14 cellular contexts compared by ENCODE assay signal in genomic region chr5:173851595-173852248, GRCh38. TPM values are rescaled to one million over a fixed set of nuclear protein-coding genes. Genes with fewer than 3 reads are reported as not detected.
DNase-seq lines count a peak whose midpoint lies in the region; ATAC-seq, FAIRE-seq and TF ChIP-seq lines count a peak whose summit lies in the region.
"Had no signal": no experiment of that assay in that cellular context is flagged by ENCODE, and none has a peak within 500 bp of the region (broad histone marks: within the 10 kb centered on the region; RNA-seq: fewer than 3 reads in every experiment).

No MANE protein-coding gene starts in this region.

- no peak for TF ChIP-seq RAD21 in K562 (CRISPR knock-in tag; conservative IDR thresholded peaks at IDR 0.05 in 1 of 2, IDR thresholded peaks at IDR 0.05 in 1 of 2)

- FAIRE-seq in K562 (lab: Jason Lieb, UNC): peak; percentile 29
- FAIRE-seq: A549, H54 had no signal

- no peaks in the 10 kb centered on the region for H3K4me1 ChIP-seq in CD8-positive, alpha-beta memory T cell (ENCODE audit: insufficient read depth, low read length)
- H3K4me1 ChIP-seq in K562 (replicated peaks in 1 of 2; ENCODE audit: control insufficient read depth in 2 of 2, insufficient read depth in 2 of 2, low read length in 2 of 2) (peaks cover 53 to 80% of the 10 kb centered on the region in 2 experiments), body of pancreas (peaks cover 6% of the 10 kb centered on the region)

- no peak overlapping the region for H3K4me3 ChIP-seq in CD8-positive, alpha-beta memory T cell (ENCODE audit: low read length)
- H3K4me3 ChIP-seq in K562: no peak overlapping the region
- no peak overlapping the region for H3K4me3 ChIP-seq in body of pancreas
- H3K4me3 ChIP-seq: A549 had no signal

- POLR2A ChIA-PET in CD8-positive, alpha-beta memory T cell (lab: Charles Lee): no interaction called here
- POLR2A ChIA-PET in K562 (lab: Yijun Ruan, JAX): interaction anchor here (0.8 to 4.5 kb wide), 7 partner anchors 10 to 60 kb away, joined by 3 to 20 read pairs (median 4); no protein-coding TSS in a partner anchor

- DNase-seq in CD8-positive, alpha-beta memory T cell: no peak
- DNase-seq in K562 (ENCODE audit: extremely low read depth in 1 of 4, low spot score in 3 of 4) (peak in 1 of 4 experiments; percentile 57), endothelial cell (ENCODE audit: low spot score) (peak; percentile 13), body of pancreas (no peak), NOMO-1 (lab: John Stamatoyannopoulos, UW; ENCODE audit: unreplicated experiment in 2 of 2) (no peak), left cardiac atrium (no peak)
- DNase-seq in stimulated activated naive B cell treated with anti-CD40 and anti-IgM and Interleukin-4, amounts not matched to agents 10 μg/mL and 1 μg/mL and 100 μg/mL, for 72 hours: no peak
- DNase-seq: BE2C, DMS53, GF-D8, IMR-90 had no signal

- 52% methylated on average over 10 of the region's 10 CpGs for WGBS in K562 (ENCODE audit: insufficient coverage, low coverage, missing lambda C conversion rate)
- 78 to 82% methylated on average over 10 of the region's 10 CpGs for WGBS in body of pancreas, 2 donors

- TF ChIP-seq POLR2A in K562 (conservative IDR thresholded peaks at IDR 0.05): no peak
- TF ChIP-seq POLR2A in body of pancreas (IDR thresholded peaks at IDR 0.05): no peak

- no peaks in the 10 kb centered on the region for H3K36me3 ChIP-seq in CD8-positive, alpha-beta memory T cell (ENCODE audit: insufficient read depth, low read length)
- H3K36me3 ChIP-seq in K562 (ENCODE audit: control insufficient read depth, insufficient read depth, low read length) (no peaks in the 10 kb centered on the region), body of pancreas (replicated peaks in 1 of 2; ENCODE audit: insufficient read depth in 1 of 2, low read depth in 2 of 2) (no peaks in the 10 kb centered on the region)
- H3K36me3 ChIP-seq: BE2C had no signal

- no peak for ATAC-seq in K562
- no peak for ATAC-seq in stimulated activated naive B cell treated with anti-CD40 and anti-IgM and Interleukin-4, amounts not matched to agents 10 μg/mL and 1 μg/mL and 100 μg/mL, for 72 hours (replicated peaks)
- no peak for ATAC-seq in GM18858 (IDR thresholded peaks at IDR 0.05; ENCODE audit: unreplicated experiment)
- ATAC-seq in body of pancreas: no peak
- no peak for ATAC-seq in left cardiac atrium
- ATAC-seq: A549 had no signal

- TF ChIP-seq CTCF in K562 (IDR thresholded peaks at IDR 0.05 in 2 of 3, conservative IDR thresholded peaks at IDR 0.05 in 1 of 3; ENCODE audit: insufficient read depth in 2 of 3, low read depth in 1 of 3, low read length in 3 of 3): no peak
- no peak for TF ChIP-seq CTCF in endothelial cell (IDR thresholded peaks at IDR 0.05; ENCODE audit: unreplicated experiment)
- no peak for TF ChIP-seq CTCF in body of pancreas (IDR thresholded peaks at IDR 0.05)

- H3K4me1 Mint-ChIP-seq in CD8-positive, alpha-beta memory T cell: no peaks in the 10 kb centered on the region
- peaks cover 25% of the 10 kb centered on the region for H3K4me1 Mint-ChIP-seq in endothelial cell (ENCODE audit: unreplicated experiment)
- H3K4me1 Mint-ChIP-seq in stimulated activated naive B cell treated with anti-CD40 and anti-IgM and Interleukin-4, amounts not matched to agents 10 μg/mL and 1 μg/mL and 100 μg/mL, for 72 hours: peaks cover 22 to 39% of the 10 kb centered on the region in 2 donors

- peak overlapping the region; percentile 2 to 66; a peak in 3 of 4 replicates for H3K9ac ChIP-seq in K562 (ENCODE audit: insufficient read depth in 1 of 2, low read depth in 2 of 2, low read length in 2 of 2)

- H3K36me3 Mint-ChIP-seq in CD8-positive, alpha-beta memory T cell: peaks cover 0 to 10% (median 8%) of the 10 kb centered on the region in 3 donors
- H3K36me3 Mint-ChIP-seq in endothelial cell (ENCODE audit: low read depth, unreplicated experiment): peaks cover 9% of the 10 kb centered on the region
- peaks cover 2 to 9% of the 10 kb centered on the region in 2 donors for H3K36me3 Mint-ChIP-seq in stimulated activated naive B cell treated with anti-CD40 and anti-IgM and Interleukin-4, amounts not matched to agents 10 μg/mL and 1 μg/mL and 100 μg/mL, for 72 hours

- H3K9me1 ChIP-seq in K562 (ENCODE audit: control insufficient read depth, insufficient read depth, low read length): no peaks in the 10 kb centered on the region

- no peaks in the 10 kb centered on the region for H3K27me3 ChIP-seq in CD8-positive, alpha-beta memory T cell (ENCODE audit: insufficient read depth, low read length, poor library complexity, severe bottlenecking)
- H3K27me3 ChIP-seq in K562 (ENCODE audit: control insufficient read depth in 2 of 2, insufficient read depth in 2 of 2, low read length in 2 of 2) (no peaks in the 10 kb centered on the region; a peak in 1 of 5 replicates), body of pancreas (no peaks in the 10 kb centered on the region)
- H3K27me3 ChIP-seq: BE2C had no signal

- no TSS peak for BruUV-seq in K562 (replicated peaks; lab: Mats Ljungman, UMichigan)

- H3K4me2 ChIP-seq in K562 (ENCODE audit: insufficient read depth, low read length): peak overlapping the region; percentile 64; the same call in 1 of the 2 replicates
- H3K4me2 ChIP-seq: A549 had no signal

- H2AFZ ChIP-seq in K562 (ENCODE audit: low read depth, low read length): peak overlapping the region; percentile 77

- H3K27me3 Mint-ChIP-seq in CD8-positive, alpha-beta memory T cell: peaks cover 1 to 12% of the 10 kb centered on the region in 2 donors
- peaks cover 2% of the 10 kb centered on the region for H3K27me3 Mint-ChIP-seq in endothelial cell (ENCODE audit: unreplicated experiment)
- peaks cover 6 to 29% of the 10 kb centered on the region in 2 donors for H3K27me3 Mint-ChIP-seq in stimulated activated naive B cell treated with anti-CD40 and anti-IgM and Interleukin-4, amounts not matched to agents 10 μg/mL and 1 μg/mL and 100 μg/mL, for 72 hours

- peak overlapping the region; percentile 54 for H3K27ac ChIP-seq in CD8-positive, alpha-beta memory T cell (ENCODE audit: low read depth, low read length)
- H3K27ac ChIP-seq in K562 (ENCODE audit: extremely low read depth, low read depth, low read length) (peak overlapping the region; percentile 91), body of pancreas (no peak overlapping the region)
- H3K27ac ChIP-seq: A549 had no signal

- no peak overlapping the region for H3K4me3 Mint-ChIP-seq in CD8-positive, alpha-beta memory T cell
- no peak overlapping the region for H3K4me3 Mint-ChIP-seq in endothelial cell (ENCODE audit: unreplicated experiment)
- H3K4me3 Mint-ChIP-seq in stimulated activated naive B cell treated with anti-CD40 and anti-IgM and Interleukin-4, amounts not matched to agents 10 μg/mL and 1 μg/mL and 100 μg/mL, for 72 hours: no peak overlapping the region

- CTCF ChIA-PET in CD8-positive, alpha-beta memory T cell (lab: Charles Lee): no interaction called here
- CTCF ChIA-PET in K562 (lab: Yijun Ruan, JAX; ENCODE audit: low intra/inter-chr PET ratio): no interaction called here

- peak overlapping the region in 1 of 8 donors; percentile 11 for H3K27ac Mint-ChIP-seq in CD8-positive, alpha-beta memory T cell
- peak overlapping the region; percentile 79 for H3K27ac Mint-ChIP-seq in endothelial cell (ENCODE audit: unreplicated experiment)
- H3K27ac Mint-ChIP-seq in stimulated activated naive B cell treated with anti-CD40 and anti-IgM and Interleukin-4, amounts not matched to agents 10 μg/mL and 1 μg/mL and 100 μg/mL, for 72 hours: peak overlapping the region; percentile 3

- H3K9me3 ChIP-seq in CD8-positive, alpha-beta memory T cell (ENCODE audit: low read length): peaks cover 5% of the 10 kb centered on the region
- H3K9me3 ChIP-seq in K562 (replicated peaks; ENCODE audit: control insufficient read depth, insufficient read depth, low read depth, low read length): no peaks in the 10 kb centered on the region
- H3K9me3 ChIP-seq in body of pancreas: peaks cover 0 to 5% (median 0%) of the 10 kb centered on the region in 3 donors
- H3K9me3 ChIP-seq: BE2C had no signal

- intact Hi-C loops in K562 (cut with micrococcal nuclease) (no loop called here), body of pancreas (cut with DNase I) (no loop called here), left cardiac atrium (cut with DNase I) (no loop called here)

- no peaks in the 10 kb centered on the region for H3K79me2 ChIP-seq in K562 (ENCODE audit: control insufficient read depth, insufficient read depth, low read length)

- no peak for TF ChIP-seq EP300 in K562 (IDR thresholded peaks at IDR 0.05; ENCODE audit: low read length)

- in situ Hi-C loops in K562 (cut with MboI): no loop called here

- peaks cover 0 to 11% (median 4%) of the 10 kb centered on the region in 5 donors for H3K9me3 Mint-ChIP-seq in CD8-positive, alpha-beta memory T cell
- peaks cover 4% of the 10 kb centered on the region for H3K9me3 Mint-ChIP-seq in endothelial cell (ENCODE audit: unreplicated experiment)
- peaks cover 8 to 13% of the 10 kb centered on the region in 2 donors for H3K9me3 Mint-ChIP-seq in stimulated activated naive B cell treated with anti-CD40 and anti-IgM and Interleukin-4, amounts not matched to agents 10 μg/mL and 1 μg/mL and 100 μg/mL, for 72 hours

- H4K20me1 ChIP-seq in K562 (replicated peaks; ENCODE audit: control insufficient read depth, insufficient read depth, low read length): no peaks in the 10 kb centered on the region

RNA-seq across cellular contexts. Expression of gene CPEB4, which starts 36.4 kb away (rescaled TPM):
- 10 to 100 TPM; 17.2 to 18.7 TPM for total RNA-seq in CD8-positive, alpha-beta memory T cell
- polyA plus RNA-seq in CD8-positive, alpha-beta memory T cell: 4.4 TPM
- 49.3 and 127 TPM in 2 replicates for total RNA-seq in K562 (2011; cell fraction: chromatin; rRNA removed; ENCODE audit: low replicate concordance)
- 32.2 and 37.4 TPM in 2 replicates for total RNA-seq in K562 (2011; cell fraction: nucleolus; rRNA removed)
- 56.7 and 64.2 TPM in 2 replicates for total RNA-seq in K562 (2011; cell fraction: nucleoplasm; rRNA removed)
- total RNA-seq in K562 (2014; rRNA removed) (9.5 and 10.2 TPM in 2 replicates), K562 (2014; rRNA removed; fragmentation: Illumina TruSeq; extraction: Trizol) (20.6 and 21.8 TPM in 2 replicates), K562 (2015; rRNA removed; fragmentation: Illumina TruSeq; extraction: Trizol) (12.0 and 12.4 TPM in 2 replicates), K562 (2021) (17.7 and 19.7 TPM in 2 replicates), endothelial cell (ENCODE audit: unreplicated experiment) (19.5 TPM), body of pancreas (10 to 100 TPM; 35.3 to 35.6 TPM), left cardiac atrium (100 to 1,000 TPM in 1 of 2 donors, 10 to 100 TPM in 1; 73.8 to 178 TPM)
- polyA plus RNA-seq in K562 (2011; rRNA removed) (17.6 and 21.3 TPM in 2 replicates), K562 (2014; fragmentation: Illumina TruSeq; extraction: Trizol) (9.3 and 13.2 TPM in 2 replicates), K562 (2014; fragmentation: Nextera tagmentation; extraction: Ambion mirVana) (10 to 100 TPM in 1 of 2 experiments, 1 to 10 TPM in 1; 7.4 to 10.2 TPM), K562 (2014; rRNA removed) (11.0 and 12.2 TPM in 2 replicates)
- 9.8 and 13.5 TPM in 2 replicates for polyA plus RNA-seq in K562 (2011; cell fraction: cytosol; rRNA removed)
- polyA plus RNA-seq in K562 (2011; cell fraction: nucleus; rRNA removed): 33.8 and 38.5 TPM in 2 replicates
- 11.6 and 13.2 TPM in 2 replicates for polyA plus RNA-seq in K562 (2012)
- 49.0 and 67.5 TPM in 2 replicates for polyA minus RNA-seq in K562 (2011; rRNA and poly(A)+ RNA removed)
- polyA minus RNA-seq in K562 (2011; cell fraction: cytosol; rRNA and poly(A)+ RNA removed): 12.2 and 17.7 TPM in 2 replicates
- polyA minus RNA-seq in K562 (2011; cell fraction: nucleus; rRNA and poly(A)+ RNA removed): 45.2 and 47.7 TPM in 2 replicates

Comparison
In these comparisons a context has a peak if more than half of its experiments do, and no peak if none do; other contexts are left out.
1. H3K27ac ChIP-seq: peak in CD8-positive, alpha-beta memory T cell (single experiment) and K562 (single experiment); none in body of pancreas (0 of 4).